ENCODE assay signal across 1 cellular context in genomic region chr10:131082991-131083465, GRCh38.
TF ChIP-seq lines count a peak whose summit lies in the region.

No MANE protein-coding gene starts in this region.

TF ChIP-seq in SK-N-SH, 30 proteins besides CTCF, POLR2A, EP300 and RAD21 (continued from another document):
- TF ChIP-seq TEAD4 (IDR thresholded peaks at IDR 0.05; ENCODE audit: borderline replicate concordance, insufficient read depth) (no peak), YY1 (IDR thresholded peaks at IDR 0.05; ENCODE audit: low read depth) (no peak), NFIC (IDR thresholded peaks at IDR 0.05; ENCODE audit: borderline replicate concordance) (no peak), FOXJ3 (CRISPR knock-in tag; IDR thresholded peaks at IDR 0.05) (peak; percentile 61; the same call in 1 of the 2 replicates), POLR2AphosphoS5 (IDR thresholded peaks at IDR 0.05; ENCODE audit: low read depth, low read length) (no peak), REST (IDR thresholded peaks at IDR 0.05; ENCODE audit: low read depth, low read length) (no peak), GABPA (IDR thresholded peaks at IDR 0.05; ENCODE audit: low read depth) (no peak)
